Comparison of ENCODE assay signal across 10 cellular contexts in the genomic region with DNA sequence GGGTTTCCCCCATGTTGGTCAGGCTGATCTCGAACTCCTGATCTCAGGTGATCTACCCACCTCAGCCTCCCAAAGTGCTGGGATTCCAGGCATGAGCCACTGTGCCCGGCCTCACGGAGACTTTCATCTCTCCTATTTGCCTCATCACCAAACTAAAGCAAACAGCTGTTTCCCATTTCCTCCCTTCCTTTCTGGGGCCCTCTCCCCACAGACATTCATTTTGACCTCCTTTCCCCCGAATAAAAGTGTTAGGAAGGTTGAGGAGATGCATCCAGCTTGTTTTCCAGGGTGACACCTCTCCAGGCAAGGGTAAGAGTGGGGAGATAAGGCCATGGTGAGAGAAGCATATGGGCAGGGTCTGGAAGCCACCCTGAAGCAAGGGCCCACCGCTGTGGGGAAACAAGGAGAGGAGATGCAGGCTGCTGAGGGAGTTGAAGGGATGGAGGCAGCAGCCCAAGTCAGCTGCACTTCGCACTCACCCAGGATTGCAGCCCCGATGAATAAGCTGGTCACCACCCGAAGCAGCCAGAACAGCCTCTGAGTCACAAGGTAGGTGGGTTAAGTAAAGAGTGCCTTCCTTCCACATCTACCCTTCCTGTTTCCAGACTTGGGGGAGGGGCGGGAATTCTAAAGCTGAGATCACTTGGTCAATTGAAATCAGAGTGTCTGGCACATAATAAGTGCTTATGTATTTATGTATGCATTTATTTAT. TPM values are rescaled to one million over a fixed set of nuclear protein-coding genes. Genes with fewer than 3 reads are reported as not detected.
A peak's percentile ranks its signal among the peaks of the same experiment; 100 is the strongest.
DNase-seq lines count a peak whose midpoint lies in the region; ATAC-seq and TF ChIP-seq lines count a peak whose summit lies in the region.
"Had no signal": no experiment of that assay in that cellular context is flagged by ENCODE, and none has a peak within 500 bp of the region (broad histone marks: within the 10 kb centered on the region; RNA-seq: fewer than 3 reads in every experiment).

No MANE protein-coding gene starts in this region.

- H3K27ac Mint-ChIP-seq in Calu3 (ENCODE audit: unreplicated experiment): no peak overlapping the region
- peak overlapping the region; percentile 57 for H3K27ac Mint-ChIP-seq in neural crest cell (ENCODE audit: unreplicated experiment)
- no peak overlapping the region for H3K27ac Mint-ChIP-seq in activated CD4-positive, alpha-beta memory T cell treated with anti-CD3 and anti-CD28 coated beads, Interleukin-2, amount 10 ng/mL, durations not matched to agents 7 days and 5 days
- H3K27ac Mint-ChIP-seq: immature natural killer cell had no signal

- no peak for ATAC-seq in Right ventricle myocardium inferior

- BruUV-seq in Calu3 (replicated peaks; lab: Mats Ljungman, UMichigan): no TSS peak

- H3K27me3 Mint-ChIP-seq in Calu3 (ENCODE audit: unreplicated experiment) (peaks cover 51% of the 10 kb centered on the region), neural crest cell (ENCODE audit: low read depth) (peaks cover 73% of the 10 kb centered on the region)
- H3K27me3 Mint-ChIP-seq in activated CD4-positive, alpha-beta memory T cell treated with anti-CD3 and anti-CD28 coated beads, Interleukin-2, amount 10 ng/mL, durations not matched to agents 7 days and 5 days: peaks cover 51% of the 10 kb centered on the region

- peak; percentile 55 for DNase-seq in Calu3
- DNase-seq in NB4 (ENCODE audit: low read depth): peak; percentile 13
- DNase-seq in epithelial cell of esophagus (ENCODE audit: low read depth): peak; percentile 95
- DNase-seq in neural crest cell (ENCODE audit: low read depth, low spot score): no peak
- DNase-seq in activated gamma-delta T cell treated with Interleukin-2 at 50 U/mL for 16 hours: no peak
- DNase-seq in activated CD4-positive, alpha-beta memory T cell treated with anti-CD3 and anti-CD28 coated beads, Interleukin-2, amount 10 ng/mL, durations not matched to agents 7 days and 5 days: no peak
- no peak for DNase-seq in GDM1 (lab: John Stamatoyannopoulos, UW)
- no peak for DNase-seq in Right ventricle myocardium inferior (ENCODE audit: missing footprints)
- DNase-seq: immature natural killer cell had no signal

- intact Hi-C loops in Calu3 (cut with micrococcal nuclease; ENCODE audit: unreplicated experiment): no loop called here
- intact Hi-C loops in Right ventricle myocardium inferior (cut with DNase I): no loop called here

- H3K4me3 Mint-ChIP-seq in Calu3 (ENCODE audit: low read depth, unreplicated experiment) (no peak overlapping the region), neural crest cell (no peak overlapping the region)
- H3K4me3 Mint-ChIP-seq in activated CD4-positive, alpha-beta memory T cell treated with anti-CD3 and anti-CD28 coated beads, Interleukin-2, amount 10 ng/mL, durations not matched to agents 7 days and 5 days: no peak overlapping the region
- H3K4me3 Mint-ChIP-seq: immature natural killer cell had no signal

- TF ChIP-seq CTCF in Calu3 (IDR thresholded peaks at IDR 0.05; ENCODE audit: unreplicated experiment) (no peak), NB4 (IDR thresholded peaks at IDR 0.05; ENCODE audit: low read depth, low read length) (no peak), epithelial cell of esophagus (IDR thresholded peaks at IDR 0.05; ENCODE audit: insufficient read depth, low read depth, low read length, missing control alignments) (no peak), neural crest cell (conservative IDR thresholded peaks at IDR 0.05) (no peak)

- CTCF ChIA-PET in Calu3 (lab: Charles Lee): interaction anchor here (1.2 to 1.3 kb wide), 2 partner anchors 9 to 78 kb away, joined by 3 to 4 read pairs; no protein-coding TSS in a partner anchor
- CTCF ChIA-PET in activated CD4-positive, alpha-beta memory T cell treated with anti-CD3 and anti-CD28 coated beads, Interleukin-2, amount 10 ng/mL, durations not matched to agents 7 days and 5 days (lab: Charles Lee): interaction anchor here (1.2 to 1.5 kb wide), 2 partner anchors 9 to 84 kb away, joined by 4 read pairs; no protein-coding TSS in a partner anchor

- H3K4me3 ChIP-seq in NB4 (ENCODE audit: low read depth, low read length): no peak overlapping the region
- H3K4me3 ChIP-seq in epithelial cell of esophagus (ENCODE audit: low read length): no peak overlapping the region

- no peaks in the 10 kb centered on the region for H3K9me3 Mint-ChIP-seq in Calu3 (ENCODE audit: low read depth, unreplicated experiment)
- peaks cover 4% of the 10 kb centered on the region for H3K9me3 Mint-ChIP-seq in neural crest cell
- H3K9me3 Mint-ChIP-seq in activated CD4-positive, alpha-beta memory T cell treated with anti-CD3 and anti-CD28 coated beads, Interleukin-2, amount 10 ng/mL, durations not matched to agents 7 days and 5 days: no peaks in the 10 kb centered on the region
- H3K9me3 Mint-ChIP-seq: immature natural killer cell had no signal

- H3K36me3 Mint-ChIP-seq in Calu3 (ENCODE audit: insufficient read depth, unreplicated experiment) (peaks cover 5% of the 10 kb centered on the region), neural crest cell (ENCODE audit: low read depth) (no peaks in the 10 kb centered on the region)
- H3K36me3 Mint-ChIP-seq in activated CD4-positive, alpha-beta memory T cell treated with anti-CD3 and anti-CD28 coated beads, Interleukin-2, amount 10 ng/mL, durations not matched to agents 7 days and 5 days (ENCODE audit: low read depth): no peaks in the 10 kb centered on the region
- H3K36me3 Mint-ChIP-seq: immature natural killer cell had no signal

- POLR2A ChIA-PET in activated CD4-positive, alpha-beta memory T cell treated with anti-CD3 and anti-CD28 coated beads, Interleukin-2, amount 10 ng/mL, durations not matched to agents 7 days and 5 days (lab: Charles Lee): interaction anchor here (1.4 kb wide), 1 partner anchor 280 kb away, joined by 4 read pairs; a partner anchor contains a TSS

- H3K4me1 Mint-ChIP-seq in Calu3 (ENCODE audit: low read depth, unreplicated experiment) (peaks cover 8% of the 10 kb centered on the region), neural crest cell (peaks cover 6% of the 10 kb centered on the region)
- peaks cover 14% of the 10 kb centered on the region for H3K4me1 Mint-ChIP-seq in activated CD4-positive, alpha-beta memory T cell treated with anti-CD3 and anti-CD28 coated beads, Interleukin-2, amount 10 ng/mL, durations not matched to agents 7 days and 5 days

- no peak for TF ChIP-seq POLR2A in NB4 (IDR thresholded peaks at IDR 0.05; ENCODE audit: extremely low read depth, insufficient read length)

RNA-seq across cellular contexts. Expression of gene DUOXA2, which starts 7.7 kb away (rescaled TPM):
- 0.34 TPM in 1 of 2 replicates, not detected in the other for total RNA-seq in Calu3 (2022)
- not detected in 2 replicates for total RNA-seq in neural crest cell
- total RNA-seq in activated CD4-positive, alpha-beta memory T cell treated with anti-CD3 and anti-CD28 coated beads, Interleukin-2, amount 10 ng/mL, durations not matched to agents 7 days and 5 days: not detected
- total RNA-seq in Right ventricle myocardium inferior: not detected
- total RNA-seq: omental fat pad had no signal

RNA-seq across cellular contexts. Expression of gene DUOXA1, which starts 7.8 kb away (rescaled TPM):
- total RNA-seq in Calu3 (2022): not detected in 2 replicates
- total RNA-seq in neural crest cell: not detected in 2 replicates
- not detected for total RNA-seq in activated CD4-positive, alpha-beta memory T cell treated with anti-CD3 and anti-CD28 coated beads, Interleukin-2, amount 10 ng/mL, durations not matched to agents 7 days and 5 days
- 0.68 TPM for total RNA-seq in Right ventricle myocardium inferior

RNA-seq across cellular contexts. Expression of gene DUOX2, which starts 7.9 kb away (rescaled TPM):
- total RNA-seq in Calu3 (2022) (0.21 and 1.2 TPM in 2 replicates), neural crest cell (0.02 TPM in 1 of 2 replicates, not detected in the other), Right ventricle myocardium inferior (0.08 TPM)
- under 1 TPM in 1 of 2 experiments, not detected in 1; 0.23 TPM for total RNA-seq in activated CD4-positive, alpha-beta memory T cell treated with anti-CD3 and anti-CD28 coated beads, Interleukin-2, amount 10 ng/mL, durations not matched to agents 7 days and 5 days

RNA-seq across cellular contexts. Expression of gene DUOX1, which starts 7.9 kb away (rescaled TPM):
- 1.2 and 1.4 TPM in 2 replicates for total RNA-seq in Calu3 (2022)
- total RNA-seq in neural crest cell: not detected in 2 replicates
- under 1 TPM in 1 of 2 experiments, not detected in 1; 0.08 TPM for total RNA-seq in activated CD4-positive, alpha-beta memory T cell treated with anti-CD3 and anti-CD28 coated beads, Interleukin-2, amount 10 ng/mL, durations not matched to agents 7 days and 5 days
- 1.0 TPM for total RNA-seq in Right ventricle myocardium inferior

Comparison
In these comparisons a context has a peak if more than half of its experiments do, and no peak if none do; other contexts are left out.
1. DNase-seq: peak in Calu3 (single experiment), NB4 (single experiment) and epithelial cell of esophagus (single experiment); none in neural crest cell (single experiment), activated gamma-delta T cell treated with Interleukin-2 at 50 U/mL for 16 hours (single experiment), activated CD4-positive, alpha-beta memory T cell treated with anti-CD3 and anti-CD28 coated beads, Interleukin-2, amount 10 ng/mL, durations not matched to agents 7 days and 5 days (single experiment), GDM1 (single experiment) and Right ventricle myocardium inferior (single experiment).